ENCODE assay signal across 1 cellular context in genomic region chr15:88800026-88800425, GRCh38.
TF ChIP-seq lines count a peak whose summit lies in the region.

No MANE protein-coding gene starts in this region.

TF ChIP-seq in HEK293, 187 proteins besides CTCF, POLR2A, EP300 and RAD21 (continued from another document):
- TF ChIP-seq PRDM10 (tag by site-specific recombination; IDR thresholded peaks at IDR 0.05) (0 out of 2 replicates have a peak, but pooled peaks have one; percentile 13), ZNF121 (tag by site-specific recombination; IDR thresholded peaks at IDR 0.05) (no peak), ZNF114 (tag by site-specific recombination; IDR thresholded peaks at IDR 0.05) (no peak), KLF10 (tag by site-specific recombination; IDR thresholded peaks at IDR 0.05) (no peak), ZNF600 (tag by site-specific recombination; IDR thresholded peaks at IDR 0.05) (peak; percentile 62), ZNF155 (tag by site-specific recombination; IDR thresholded peaks at IDR 0.05) (no peak), ZNF521 (tag by site-specific recombination; IDR thresholded peaks at IDR 0.05) (no peak), YY1 (tag by site-specific recombination; IDR thresholded peaks at IDR 0.05) (no peak)
